Comparison of ENCODE assay signal across 8 cellular contexts in the genomic region with DNA sequence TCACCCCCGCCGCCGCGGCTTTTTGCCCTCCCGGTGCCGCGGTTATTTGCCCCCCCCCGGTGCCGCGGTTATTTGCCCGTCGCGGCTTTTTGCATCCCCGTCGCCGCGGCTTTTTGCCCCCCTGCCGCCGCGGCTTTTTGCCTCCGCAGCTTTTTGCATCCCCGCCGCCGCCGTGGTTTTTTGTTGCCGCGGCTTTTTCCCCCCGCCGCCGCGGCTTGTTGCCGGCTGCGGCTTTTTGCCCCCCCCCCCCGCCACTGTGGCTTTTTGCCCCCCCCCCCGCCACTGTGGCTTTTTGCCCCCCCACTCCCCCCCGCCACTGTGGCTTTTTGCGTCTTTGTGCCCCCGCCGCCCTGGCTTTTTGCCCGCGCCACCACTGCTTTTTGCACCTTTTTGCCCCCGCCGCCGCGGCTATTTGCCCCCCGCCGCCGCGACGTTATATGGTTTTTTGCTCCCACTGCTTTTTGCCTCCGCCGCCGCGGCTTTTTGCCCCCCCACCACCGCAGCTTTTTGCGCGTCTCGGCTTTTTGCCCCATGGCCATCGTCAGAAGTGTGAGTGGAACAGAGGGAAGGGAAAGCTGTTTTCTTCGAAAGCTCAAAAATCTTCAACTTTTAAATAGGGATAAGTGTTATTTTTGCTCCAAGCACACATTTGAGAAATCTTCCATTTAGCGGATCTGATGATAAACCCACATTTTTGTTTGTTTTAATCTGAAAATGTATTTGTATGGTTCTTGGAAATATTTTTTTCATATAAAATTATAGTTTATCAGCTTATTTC.
DNase-seq lines count a peak whose midpoint lies in the region; ATAC-seq, FAIRE-seq and TF ChIP-seq lines count a peak whose summit lies in the region.
"Not testable (repeated sequence)": the region's sequence is repeated elsewhere in the genome, so short reads cannot be mapped to it uniquely, and the experiment has no call there.

No MANE protein-coding gene starts in this region.

- H3K36me3 ChIP-seq in CD8-positive, alpha-beta T cell (ENCODE audit: insufficient read depth, low read length); OCI-LY3 (replicated peaks; ENCODE audit: low read depth, low read length); breast epithelium; gastroesophageal sphincter; HepG2 (replicated peaks in 1 of 2; ENCODE audit: control insufficient read depth in 1 of 2, insufficient read depth in 2 of 2, low read length in 2 of 2); psoas muscle (ENCODE audit: insufficient read depth in 1 of 2, low read depth in 1 of 2): not testable (repeated sequence)

- not testable (repeated sequence) for TF ChIP-seq CTCF in CD8-positive, alpha-beta T cell (IDR thresholded peaks at IDR 0.05); OCI-LY3 (IDR thresholded peaks at IDR 0.05; ENCODE audit: low read depth, low read length); breast epithelium (IDR thresholded peaks at IDR 0.05); gastroesophageal sphincter (IDR thresholded peaks at IDR 0.05); HepG2 (CRISPR knock-in tag; IDR thresholded peaks at IDR 0.05); psoas muscle (IDR thresholded peaks at IDR 0.05); type B pancreatic cell (conservative IDR thresholded peaks at IDR 0.05)

- ATAC-seq in CD8-positive, alpha-beta T cell; gastroesophageal sphincter; HepG2; psoas muscle: not testable (repeated sequence)

- DNase-seq in CD8-positive, alpha-beta T cell, result peak in 2 of 7 experiments; percentile 36 to 46
- DNase-seq in activated CD8-positive, alpha-beta memory T cell treated with anti-CD3 and anti-CD28 coated beads for 24 hours, result peak; percentile 51
- peak in 1 of 2 donors; percentile 51 for DNase-seq in breast epithelium (ENCODE audit: low spot score in 2 of 2)
- not testable (repeated sequence) for DNase-seq in HepG2 (ENCODE audit: low spot score)
- DNase-seq in psoas muscle, result peak in 1 of 2 donors; percentile 50
- DNase-seq in type B pancreatic cell (ENCODE audit: extremely low spot score, unreplicated experiment), result peak; percentile 72

- H3K36me3 Mint-ChIP-seq in CD8-positive, alpha-beta T cell; type B pancreatic cell: not testable (repeated sequence)

- not testable (repeated sequence) for FAIRE-seq in HepG2 (lab: Jason Lieb, UNC)

- not testable (repeated sequence) for TF ChIP-seq EP300 in gastroesophageal sphincter (IDR thresholded peaks at IDR 0.05); HepG2 (IDR thresholded peaks at IDR 0.05; ENCODE audit: low read depth in 2 of 2, low read length in 2 of 2); HepG2 (CRISPR knock-in tag; IDR thresholded peaks at IDR 0.05; ENCODE audit: borderline replicate concordance)

- peak overlapping the region; percentile 71 for H3K4me3 Mint-ChIP-seq in CD8-positive, alpha-beta T cell
- H3K4me3 Mint-ChIP-seq in type B pancreatic cell, result not testable (repeated sequence)

- not testable (repeated sequence) for H3K9me3 Mint-ChIP-seq in CD8-positive, alpha-beta T cell; type B pancreatic cell

- peaks cover 16% of the 10 kb centered on the region for H3K27me3 Mint-ChIP-seq in CD8-positive, alpha-beta T cell (ENCODE audit: low read depth)
- not testable (repeated sequence) for H3K27me3 Mint-ChIP-seq in type B pancreatic cell

- H3K27me3 ChIP-seq in CD8-positive, alpha-beta T cell (ENCODE audit: insufficient read depth, low read length); OCI-LY3 (ENCODE audit: low read depth, low read length): not testable (repeated sequence)
- H3K27me3 ChIP-seq in breast epithelium (peaks cover 15 to 34% of the 10 kb centered on the region in 2 donors), gastroesophageal sphincter (peaks cover 50% of the 10 kb centered on the region), HepG2 (ENCODE audit: control insufficient read depth in 1 of 2, insufficient read depth in 2 of 2, low read length in 2 of 2) (peaks cover 7 to 25% of the 10 kb centered on the region in 2 experiments; a peak in 3 of 5 replicates), psoas muscle (ENCODE audit: insufficient read depth in 3 of 3, low read length in 2 of 3) (peaks cover 0 to 30% (median 12%) of the 10 kb centered on the region in 3 donors)

- not testable (repeated sequence) for TF ChIP-seq RAD21 in HepG2 (CRISPR knock-in tag; IDR thresholded peaks at IDR 0.05)

- not testable (repeated sequence) for H3K9ac ChIP-seq in OCI-LY3 (ENCODE audit: low read length); HepG2 (ENCODE audit: insufficient read depth, low read depth, low read length)

- in situ Hi-C loops in HepG2 (cut with HindIII; ENCODE audit: extremely low pct_ligation_motif_present, low pct_unique_long_range_greater_than_20kb), result not testable (repeated sequence)

- H3K27ac ChIP-seq in CD8-positive, alpha-beta T cell (ENCODE audit: low read depth, low read length); OCI-LY3 (ENCODE audit: low read length); breast epithelium; gastroesophageal sphincter; HepG2 (ENCODE audit: extremely low read length, insufficient read depth, low read length); psoas muscle: not testable (repeated sequence)

- CTCF ChIA-PET in CD8-positive, alpha-beta T cell (lab: Charles Lee); HepG2 (lab: Yijun Ruan, JAX; ENCODE audit: low intra/inter-chr PET ratio, low total read pairs): not testable (repeated sequence)

- H3K79me2 ChIP-seq in OCI-LY3 (ENCODE audit: low read length); HepG2 (ENCODE audit: insufficient read depth, low read length): not testable (repeated sequence)

- intact Hi-C loops in CD8-positive, alpha-beta T cell (cut with DNase I, micrococcal nuclease); breast epithelium (cut with DNase I; ENCODE audit: low total_unique reads); HepG2 (cut with micrococcal nuclease; ENCODE audit: unreplicated experiment); psoas muscle (cut with DNase I): not testable (repeated sequence)

- BruUV-seq in HepG2 (replicated peaks; lab: Mats Ljungman, UMichigan), result not testable (repeated sequence)

- not testable (repeated sequence) for H3K4me1 Mint-ChIP-seq in CD8-positive, alpha-beta T cell (ENCODE audit: low read depth); type B pancreatic cell (ENCODE audit: unreplicated experiment)

- not testable (repeated sequence) for H3K27ac Mint-ChIP-seq in CD8-positive, alpha-beta T cell; type B pancreatic cell

- WGBS in gastroesophageal sphincter (ENCODE audit: low coverage in 1 of 2), 2 donors, result 8 to 9% methylated on average over 11 to 25 of the region's 61 CpGs
- WGBS in HepG2 (ENCODE audit: low lambda C conversion rate), result 10% methylated on average over 61 of the region's 61 CpGs
- WGBS in psoas muscle, 3 donors, result 3 to 6% (median 4%) methylated on average over 57 to 61 of the region's 61 CpGs

- POLR2A ChIA-PET in CD8-positive, alpha-beta T cell (lab: Charles Lee); HepG2 (lab: Yijun Ruan, JAX): not testable (repeated sequence)

- H2AFZ ChIP-seq in OCI-LY3 (ENCODE audit: low read depth, low read length); HepG2 (ENCODE audit: low read length): not testable (repeated sequence)

- not testable (repeated sequence) for TF ChIP-seq POLR2A in breast epithelium (IDR thresholded peaks at IDR 0.05); gastroesophageal sphincter (IDR thresholded peaks at IDR 0.05); HepG2 (IDR thresholded peaks at IDR 0.05; ENCODE audit: insufficient read depth in 1 of 2, low read depth in 2 of 2, low read length in 2 of 2)

- not testable (repeated sequence) for H3K4me1 ChIP-seq in CD8-positive, alpha-beta T cell (ENCODE audit: insufficient read depth, low read length); OCI-LY3 (ENCODE audit: low read length); breast epithelium; HepG2 (ENCODE audit: insufficient read depth, low read length); psoas muscle
- peaks cover 6 to 27% (median 16%) of the 10 kb centered on the region in 3 donors for H3K4me1 ChIP-seq in gastroesophageal sphincter

- H4K20me1 ChIP-seq in OCI-LY3 (ENCODE audit: insufficient read depth, low read length); HepG2 (ENCODE audit: insufficient read depth, low read length): not testable (repeated sequence)

- H3K4me3 ChIP-seq in CD8-positive, alpha-beta T cell (ENCODE audit: low read depth, low read length), result not testable (repeated sequence)
- peak overlapping the region; percentile 51 for H3K4me3 ChIP-seq in OCI-LY3 (ENCODE audit: low read length)
- peak overlapping the region; percentile 39 to 68 (median 39) for H3K4me3 ChIP-seq in breast epithelium
- peak overlapping the region; percentile 20 to 58 for H3K4me3 ChIP-seq in gastroesophageal sphincter
- peak overlapping the region; percentile 56 to 90 (median 70); a peak in 5 of 6 replicates for H3K4me3 ChIP-seq in HepG2 (replicated peaks in 1 of 3; ENCODE audit: insufficient read depth in 1 of 3, low read depth in 2 of 3, low read length in 3 of 3)
- H3K4me3 ChIP-seq in psoas muscle, result peak overlapping the region; percentile 67

- not testable (repeated sequence) for H3K9me3 ChIP-seq in CD8-positive, alpha-beta T cell (ENCODE audit: low read length); OCI-LY3 (ENCODE audit: insufficient read depth, low read length); breast epithelium; gastroesophageal sphincter; HepG2 (ENCODE audit: low read length); psoas muscle

- H3K4me2 ChIP-seq in OCI-LY3 (ENCODE audit: low read length), result peak overlapping the region; percentile 43
- H3K4me2 ChIP-seq in HepG2 (ENCODE audit: low read depth, low read length), result peak overlapping the region; percentile 71

TF ChIP-seq in HepG2, 621 proteins besides CTCF, POLR2A, EP300 and RAD21 (continues in another document):
- TF ChIP-seq PCBP1 (IDR thresholded peaks at IDR 0.05; ENCODE audit: borderline replicate concordance, low read depth, low read length), result 0 out of 2 replicates have a peak, but pooled peaks have one; percentile 16
